15 cellular contexts compared by ENCODE assay signal in the genomic region with DNA sequence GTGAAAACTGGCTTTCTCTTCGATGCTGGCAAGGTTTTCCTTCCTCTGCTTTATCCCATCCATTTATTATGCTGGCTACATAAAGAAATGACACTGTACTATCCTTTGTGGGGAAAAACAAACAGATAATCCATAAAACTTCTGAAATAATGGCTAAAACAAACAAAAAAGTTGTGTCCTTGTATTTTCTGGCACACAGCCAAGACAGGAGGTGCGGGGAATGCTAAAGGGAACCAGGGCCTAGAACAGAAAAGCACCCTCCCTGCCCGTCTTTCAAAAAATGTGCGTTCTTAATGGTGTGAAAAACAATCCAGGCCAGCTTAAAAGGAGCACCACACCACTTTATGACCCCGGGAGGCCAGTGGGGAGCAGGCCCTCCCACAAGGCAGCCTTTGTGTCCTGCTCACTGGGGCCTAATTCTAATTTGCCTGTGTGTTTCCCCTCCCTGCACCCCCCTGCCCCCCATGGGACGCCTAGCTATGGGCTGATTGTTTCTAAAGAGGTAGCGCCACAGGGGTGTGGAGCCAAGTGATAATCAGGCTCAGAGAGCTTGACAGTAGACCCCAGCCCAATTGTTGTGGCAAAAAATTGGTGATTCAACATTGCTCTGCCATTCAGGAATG.
DNase-seq lines count a peak whose midpoint lies in the region; ATAC-seq, FAIRE-seq and TF ChIP-seq lines count a peak whose summit lies in the region.
"Had no signal": no experiment of that assay in that cellular context is flagged by ENCODE, and none has a peak within 500 bp of the region (broad histone marks: within the 10 kb centered on the region; RNA-seq: fewer than 3 reads in every experiment).

No MANE protein-coding gene starts in this region.

- FAIRE-seq in H1 (lab: Jason Lieb, UNC) = peak; percentile 99
- FAIRE-seq: endothelial cell of umbilical vein had no signal

- no peak overlapping the region for H3K27ac ChIP-seq in H1 (ENCODE audit: low read depth, low read length)
- no peak overlapping the region for H3K27ac ChIP-seq in spleen
- H3K27ac ChIP-seq: body of pancreas, upper lobe of right lung had no signal

- no peak overlapping the region for H3K9ac ChIP-seq in H1 (replicated peaks in 1 of 4; ENCODE audit: extremely low read depth in 1 of 4, low read depth in 3 of 4, low read length in 3 of 4)

- no peak for TF ChIP-seq CTCF in H1 (IDR thresholded peaks at IDR 0.05; ENCODE audit: control extremely low read depth in 1 of 3, insufficient read depth in 1 of 3, low read depth in 1 of 3, low read length in 3 of 3)
- TF ChIP-seq CTCF in spleen (IDR thresholded peaks at IDR 0.05 in 8 of 11, conservative IDR thresholded peaks at IDR 0.05 in 3 of 11) = no peak

- WGBS in H1 (ENCODE audit: extremely low coverage in 1 of 2, insufficient coverage in 1 of 2, insufficient read length in 1 of 2, insufficient replicate concordance in 2 of 2, low coverage in 1 of 2, low lambda C conversion rate in 2 of 2, missing lambda C conversion rate in 1 of 2), 2 experiments = 6% methylated on average over 7 of the region's 7 CpGs; no CpG with 5 or more reads in 1 of the 2 experiments
- 57 to 75% (median 64%) methylated on average over 7 of the region's 7 CpGs for WGBS in spleen, 5 donors

- CTCF ChIA-PET in H1 (lab: Charles Lee; ENCODE audit: partially characterized antibody) = interaction anchor here (0.9 to 1.5 kb wide), 3 partner anchors 10 to 95 kb away, joined by 3 to 5 read pairs (median 4); no protein-coding TSS in a partner anchor

- no peak overlapping the region for H4K91ac ChIP-seq in H1 (replicated peaks; ENCODE audit: insufficient read length, low read length)

- H2AK5ac ChIP-seq in H1 (ENCODE audit: low read depth, low read length) = no peak overlapping the region

- H3K36me3 ChIP-seq in H1 (ENCODE audit: control insufficient read depth in 2 of 4, insufficient read depth in 4 of 4, low read length in 3 of 4) = no peaks in the 10 kb centered on the region
- no peaks in the 10 kb centered on the region for H3K36me3 ChIP-seq in spleen

- H2BK120ac ChIP-seq in H1 (replicated peaks; ENCODE audit: low read depth, low read length) = no peak overlapping the region

- H3K27me3 ChIP-seq in H1 (replicated peaks in 1 of 4; ENCODE audit: control insufficient read depth in 3 of 4, extremely low read depth in 1 of 4, insufficient read depth in 3 of 4, low read length in 3 of 4) (no peaks in the 10 kb centered on the region; a peak in 1 of 7 replicates), spleen (replicated peaks in 1 of 7) (no peaks in the 10 kb centered on the region)
- H3K27me3 ChIP-seq: body of pancreas, upper lobe of right lung had no signal

- no peaks in the 10 kb centered on the region for H3K9me3 ChIP-seq in H1 (ENCODE audit: insufficient read depth in 2 of 2, low read depth in 1 of 2, low read length in 1 of 2)
- H3K9me3 ChIP-seq in spleen = no peaks in the 10 kb centered on the region
- H3K9me3 ChIP-seq: body of pancreas, upper lobe of right lung had no signal

- no peak overlapping the region for H4K8ac ChIP-seq in H1 (ENCODE audit: extremely low read depth, insufficient read depth, low read length)

- H3K14ac ChIP-seq in H1 (ENCODE audit: insufficient read length) = no peak overlapping the region

- H2BK15ac ChIP-seq in H1 (ENCODE audit: low read length) = no peak overlapping the region

- no peak overlapping the region for H2BK5ac ChIP-seq in H1 (ENCODE audit: low read depth, low read length)

- TF ChIP-seq RAD21 in H1 (IDR thresholded peaks at IDR 0.05 in 1 of 2, conservative IDR thresholded peaks at IDR 0.05 in 1 of 2; ENCODE audit: low read depth in 2 of 2, low read length in 2 of 2) = peak in 1 of 2 experiments; percentile 6; a peak in 1 of 4 replicates

- H4K5ac ChIP-seq in H1 (ENCODE audit: insufficient read length, low read depth, low read length) = no peak overlapping the region

- TF ChIP-seq EP300 in H1 (IDR thresholded peaks at IDR 0.05; ENCODE audit: borderline replicate concordance in 1 of 2, low read depth in 2 of 2, low read length in 2 of 2) = peak in 1 of 2 experiments; percentile 90; a peak in 1 of 3 replicates

- no peak overlapping the region for H3K4ac ChIP-seq in H1 (replicated peaks; ENCODE audit: insufficient read length, low read depth, low read length)

- ATAC-seq in GM19463 (IDR thresholded peaks at IDR 0.05; ENCODE audit: unreplicated experiment) = no peak
- no peak for ATAC-seq in GM19035 (IDR thresholded peaks at IDR 0.05; ENCODE audit: unreplicated experiment)
- no peak for ATAC-seq in GM21367 (IDR thresholded peaks at IDR 0.05; ENCODE audit: unreplicated experiment)
- ATAC-seq: activated T-helper 17 cell treated with anti-CD3 and anti-CD28 coated beads, Interleukin-2, amount 50 U/mL, for 72 hours; body of pancreas; upper lobe of right lung had no signal

- no peak overlapping the region for H2BK20ac ChIP-seq in H1 (ENCODE audit: low read length)

- no peak overlapping the region; the same call in 1 of the 2 replicates for H2BK12ac ChIP-seq in H1 (ENCODE audit: low read depth, low read length)

- H2AFZ ChIP-seq in H1 (ENCODE audit: low read length) = no peak overlapping the region

- H3K18ac ChIP-seq in H1 (ENCODE audit: extremely low read depth, low read length) = no peak overlapping the region; the same call in 1 of the 2 replicates

- no peaks in the 10 kb centered on the region for H3K79me2 ChIP-seq in H1 (ENCODE audit: control insufficient read depth in 1 of 2, insufficient read depth in 2 of 2, low read length in 2 of 2)

- H3K4me2 ChIP-seq in H1 (ENCODE audit: insufficient read depth in 1 of 2, low read depth in 2 of 2, low read length in 2 of 2) = peak overlapping the region; percentile 26 to 60

- no peaks in the 10 kb centered on the region for H4K20me1 ChIP-seq in H1 (replicated peaks in 1 of 2; ENCODE audit: control insufficient read depth in 1 of 2, insufficient read depth in 2 of 2, low read length in 2 of 2)

- H3K4me3 ChIP-seq in H1 (ENCODE audit: extremely low read depth in 1 of 4, insufficient read depth in 2 of 4, low read depth in 3 of 4, low read length in 4 of 4) (peak overlapping the region in 1 of 4 experiments; percentile 36; a peak in 1 of 8 replicates), spleen (no peak overlapping the region)
- H3K4me3 ChIP-seq: body of pancreas, upper lobe of right lung had no signal

- TF ChIP-seq POLR2A in H1 (IDR thresholded peaks at IDR 0.05; ENCODE audit: control extremely low read depth in 1 of 2, low read depth in 2 of 2, low read length in 2 of 2) = no peak
- TF ChIP-seq POLR2A in spleen (IDR thresholded peaks at IDR 0.05) = no peak

- no peak overlapping the region for H3K56ac ChIP-seq in H1 (replicated peaks; ENCODE audit: insufficient read length, low read depth, low read length)

- H3K4me1 ChIP-seq in H1 (replicated peaks in 1 of 4; ENCODE audit: control insufficient read depth in 3 of 4, insufficient read depth in 4 of 4, low read length in 3 of 4) = peaks cover 2 to 13% (median 4%) of the 10 kb centered on the region in 4 experiments; a peak in 4 of 7 replicates
- H3K4me1 ChIP-seq in spleen = peaks cover 0 to 15% (median 0%) of the 10 kb centered on the region in 6 donors
- H3K4me1 ChIP-seq: upper lobe of right lung had no signal

- peak; percentile 38 for DNase-seq in NCI-H1436 (lab: John Stamatoyannopoulos, UW)
- no peak for DNase-seq in NCI-H1436 treated with DMSO at 0.1 percent for 48 hours (lab: John Stamatoyannopoulos, UW)
- DNase-seq in NCI-H345 treated with DMSO at 0.1 percent for 48 hours (lab: John Stamatoyannopoulos, UW; ENCODE audit: unreplicated experiment) = peak; percentile 98
- DNase-seq in H1 (ENCODE audit: low read depth in 1 of 2, low spot score in 2 of 2) = peak; percentile 86 to 95
- DNase-seq in spleen = peak; percentile 79
- DNase-seq: activated CD4-positive, alpha-beta T cell treated with anti-CD3 and anti-CD28 coated beads, Interleukin-2, amount 10 ng/mL, durations not matched to agents 7 days and 5 days; body of pancreas; MV-4-11; T-helper 1 cell; upper lobe of right lung had no signal

- H3K23me2 ChIP-seq in H1 (ENCODE audit: low read depth, low read length) = no peaks in the 10 kb centered on the region; the same call in 1 of the 2 replicates

- H3K79me1 ChIP-seq in H1 (ENCODE audit: low read depth, low read length) = no peaks in the 10 kb centered on the region

- no peak overlapping the region for H3K23ac ChIP-seq in H1 (ENCODE audit: insufficient read length)

- POLR2A ChIA-PET in H1 (lab: Charles Lee; ENCODE audit: partially characterized antibody) = interaction anchor here (1.3 to 1.4 kb wide), 2 partner anchors 14 to 18 kb away, joined by 3 to 4 read pairs; no protein-coding TSS in a partner anchor

- intact Hi-C loops in spleen (cut with DNase I; ENCODE audit: low total_unique reads) = no loop called here

TF ChIP-seq in H1, 55 proteins besides CTCF, POLR2A, EP300 and RAD21 (continues in another document):
- 0 out of 4 replicates have a peak, but pooled peaks of 1 of the 2 experiments have one; percentile 16 for TF ChIP-seq SIN3A (conservative IDR thresholded peaks at IDR 0.05 in 1 of 2, IDR thresholded peaks at IDR 0.05 in 1 of 2; ENCODE audit: low read depth in 1 of 2, low read length in 2 of 2)
- TF ChIP-seq RXRA (IDR thresholded peaks at IDR 0.05; ENCODE audit: insufficient read depth, low read depth, low read length) = peak; percentile 89; the same call in 1 of the 2 replicates
- no peak for TF ChIP-seq TAF1 (IDR thresholded peaks at IDR 0.05; ENCODE audit: low read depth, low read length)
- 0 out of 2 replicates have a peak, but pooled peaks have one; percentile 31 for TF ChIP-seq CHD2 (IDR thresholded peaks at IDR 0.05; ENCODE audit: low read length)
- TF ChIP-seq CBX8 (IDR thresholded peaks at IDR 0.05; ENCODE audit: borderline replicate concordance, low read depth, low read length) = no peak
- TF ChIP-seq HDAC6 (IDR thresholded peaks at IDR 0.05; ENCODE audit: low read depth, low read length) = peak; percentile 86
- TF ChIP-seq HDAC2 (IDR thresholded peaks at IDR 0.05; ENCODE audit: borderline replicate concordance in 1 of 2, low read depth in 2 of 2, low read length in 2 of 2) = peak; percentile 100
- TF ChIP-seq, protein P1, sequence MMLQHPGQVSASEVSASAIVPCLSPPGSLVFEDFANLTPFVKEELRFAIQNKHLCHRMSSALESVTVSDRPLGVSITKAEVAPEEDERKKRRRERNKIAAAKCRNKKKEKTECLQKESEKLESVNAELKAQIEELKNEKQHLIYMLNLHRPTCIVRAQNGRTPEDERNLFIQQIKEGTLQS (IDR thresholded peaks at IDR 0.05; ENCODE audit: insufficient read depth, low read depth, low read length) = no peak
- peak; percentile 37 for TF ChIP-seq EZH2 (IDR thresholded peaks at IDR 0.05; ENCODE audit: low read depth, low read length, severe bottlenecking)
- peak; percentile 77; the same call in 1 of the 2 replicates for TF ChIP-seq SP1 (IDR thresholded peaks at IDR 0.05; ENCODE audit: low read depth, low read length)
- TF ChIP-seq YY1 (IDR thresholded peaks at IDR 0.05; ENCODE audit: low read depth, low read length) = 0 out of 2 replicates have a peak, but pooled peaks have one; percentile 49
- TF ChIP-seq, protein P2, sequence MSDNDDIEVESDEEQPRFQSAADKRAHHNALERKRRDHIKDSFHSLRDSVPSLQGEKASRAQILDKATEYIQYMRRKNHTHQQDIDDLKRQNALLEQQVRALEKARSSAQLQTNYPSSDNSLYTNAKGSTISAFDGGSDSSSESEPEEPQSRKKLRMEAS (IDR thresholded peaks at IDR 0.05) = 0 out of 2 replicates have a peak, but pooled peaks have one; percentile 20
